Comparison of ENCODE assay signal across 12 cellular contexts in genomic region chr12:110804406-110804805, GRCh38. TPM values are rescaled to one million over a fixed set of nuclear protein-coding genes. Genes with fewer than 3 reads are reported as not detected.
"Had no signal": no experiment of that assay in that cellular context is flagged by ENCODE, and none has a peak within 500 bp of the region (broad histone marks: within the 10 kb centered on the region; RNA-seq: fewer than 3 reads in every experiment).

No MANE protein-coding gene starts in this region.

- DNase-seq: GM23248, GOT3, H7, H9, HCEC 1CT, HFFc6 had no signal

- ATAC-seq: GM23338, HCT116 had no signal

- H3K4me1 ChIP-seq: HAP-1 had no signal

- H3K9ac ChIP-seq: GM23248 had no signal

- H3K4me3 Mint-ChIP-seq: GM23338, H9, HFFc6 had no signal

- FAIRE-seq: H1, H54 had no signal

- H3K36me3 ChIP-seq: HAP-1 had no signal

- H2AFZ ChIP-seq: GM23248, GM23338 had no signal

- H3K27ac ChIP-seq: GM23248 had no signal

- H3K4me2 ChIP-seq: GM23338 had no signal

- H3K4me3 ChIP-seq: GM23248, GM23338, HAP-1 had no signal

- H3K27ac Mint-ChIP-seq: GM23338, H9, HFFc6 had no signal

RNA-seq across cellular contexts. Expression of gene CCDC63, which starts 42.4 kb away (rescaled TPM):
- total RNA-seq: GM23248, GM23338, H4, HFFc6 had no signal
- polyA plus RNA-seq: GM23248 had no signal
